Comparison of ENCODE assay signal across 2 cellular contexts in genomic region chr12:26963413-26963812, GRCh38.
TF ChIP-seq lines count a peak whose summit lies in the region.

No MANE protein-coding gene starts in this region.

TF ChIP-seq in HepG2, 621 proteins besides CTCF, POLR2A, EP300 and RAD21:
- TF ChIP-seq CEBPB (IDR thresholded peaks at IDR 0.05; ENCODE audit: borderline replicate concordance, low read depth, low read length) (peak; percentile 54), FUBP1 (CRISPR knock-in tag; IDR thresholded peaks at IDR 0.05; ENCODE audit: borderline replicate concordance) (no peak)

TF ChIP-seq in K562, 482 proteins besides CTCF, POLR2A, EP300 and RAD21:
- TF ChIP-seq ZNF695 (CRISPR knock-in tag; IDR thresholded peaks at IDR 0.05), result no peak
- no peak for TF ChIP-seq SMARCA5 (IDR thresholded peaks at IDR 0.05)
- TF ChIP-seq PTTG1 (tag; IDR thresholded peaks at IDR 0.05; ENCODE audit: low read depth), result no peak
- TF ChIP-seq NR2C2 (CRISPR knock-in tag; IDR thresholded peaks at IDR 0.05), result no peak
- no peak for TF ChIP-seq NR2C2 (tag; IDR thresholded peaks at IDR 0.05)
- no peak for TF ChIP-seq FOXP4 (CRISPR knock-in tag; IDR thresholded peaks at IDR 0.05; ENCODE audit: borderline replicate concordance)
- no peak for TF ChIP-seq AFF4 (CRISPR knock-in tag; IDR thresholded peaks at IDR 0.05)
- TF ChIP-seq CEBPB (tag; IDR thresholded peaks at IDR 0.05), result peak; percentile 52
- TF ChIP-seq MCM2 (IDR thresholded peaks at IDR 0.05; ENCODE audit: low read depth), result no peak
- no peak for TF ChIP-seq SMC3 (conservative IDR thresholded peaks at IDR 0.05; ENCODE audit: insufficient read depth, low read depth, low read length)
- no peak for TF ChIP-seq TBP (optimal IDR thresholded peaks at IDR 0.05; ENCODE audit: low read depth, low read length)
- no peak for TF ChIP-seq NFIC (IDR thresholded peaks at IDR 0.05)
- no peak for TF ChIP-seq EP400 (IDR thresholded peaks at IDR 0.05)
- no peak for TF ChIP-seq ZNF778 (CRISPR knock-in tag; IDR thresholded peaks at IDR 0.05)
- no peak for TF ChIP-seq ZKSCAN1 (IDR thresholded peaks at IDR 0.05; ENCODE audit: low read depth, low read length)
- TF ChIP-seq CEBPG (CRISPR knock-in tag; IDR thresholded peaks at IDR 0.05), result no peak
- TF ChIP-seq CEBPG (tag; conservative IDR thresholded peaks at IDR 0.05 in 1 of 2, IDR thresholded peaks at IDR 0.05 in 1 of 2), result peak; percentile 63 to 85
- peak; percentile 49; the same call in 1 of the 2 replicates for TF ChIP-seq ATF3 (IDR thresholded peaks at IDR 0.05)
- TF ChIP-seq ATF3 (CRISPR knock-in tag; conservative IDR thresholded peaks at IDR 0.05), result no peak
TF ChIP-seq in K562: peak in this region for 3.
